ENCODE assay signal across 8 cellular contexts in genomic region chr3:81666502-81667121, GRCh38.
DNase-seq lines count a peak whose midpoint lies in the region; ATAC-seq, FAIRE-seq and TF ChIP-seq lines count a peak whose summit lies in the region.

No MANE protein-coding gene starts in this region.

- POLR2A ChIA-PET in A549 (lab: Yijun Ruan, JAX) (no interaction called here), PC-3 (lab: Charles Lee; ENCODE audit: unreplicated experiment) (no interaction called here)

- H3K9me2 ChIP-seq in PC-3 (replicated peaks; ENCODE audit: low read length) = no peaks in the 10 kb centered on the region

- TF ChIP-seq POLR2A in A549 (IDR thresholded peaks at IDR 0.05; ENCODE audit: low read length) = no peak

- peak in 1 of 2 experiments; percentile 46 for DNase-seq in A549 (ENCODE audit: low read depth in 1 of 2, low spot score in 1 of 2)
- peak; percentile 51 for DNase-seq in PC-3
- peak; percentile 50 for DNase-seq in fibroblast of villous mesenchyme (ENCODE audit: low read depth)
- no peak for DNase-seq in thoracic aorta (ENCODE audit: low spot score)
- DNase-seq in activated CD4-positive, CD25-positive, alpha-beta regulatory T cell treated with anti-CD3 and anti-CD28 coated beads, Interleukin-2, amount 50 U/mL, for 72 hours = no peak
- no peak for DNase-seq in NCI-H1930 (lab: John Stamatoyannopoulos, UW)

- no peak overlapping the region for H3K27ac ChIP-seq in A549
- no peak overlapping the region for H3K27ac ChIP-seq in PC-3 (ENCODE audit: low read length)
- no peak overlapping the region for H3K27ac ChIP-seq in thoracic aorta

- no peaks in the 10 kb centered on the region for H4K20me1 ChIP-seq in PC-3 (ENCODE audit: low read length)

- no peaks in the 10 kb centered on the region for H3K36me3 ChIP-seq in PC-3 (ENCODE audit: low read depth, low read length)
- no peaks in the 10 kb centered on the region for H3K36me3 ChIP-seq in thoracic aorta

- peaks cover 11% of the 10 kb centered on the region; the same call in 1 of the 2 replicates for H3K79me2 ChIP-seq in PC-3 (ENCODE audit: low read length)

- TF ChIP-seq RAD21 in A549 (conservative IDR thresholded peaks at IDR 0.05 in 1 of 2, IDR thresholded peaks at IDR 0.05 in 1 of 2) = peak; percentile 92 to 94

- intact Hi-C loops in PC-3 (cut with micrococcal nuclease) = loop anchor here (1.0 to 5.0 kb wide), 5 partner anchors 76 to 1846 kb away; partner anchors contain the start of gene GBE1

- ATAC-seq in A549 (peak in 1 of 2 experiments; percentile 60; a peak in 2 of 6 replicates), GM18511 (IDR thresholded peaks at IDR 0.05; ENCODE audit: unreplicated experiment) (peak; percentile 56), PC-3 (peak; percentile 62), thoracic aorta (ENCODE audit: insufficient number of reproducible peaks, low FRiP score, low read depth) (no peak), HG02588 (IDR thresholded peaks at IDR 0.05; ENCODE audit: unreplicated experiment) (no peak)

- H3K9ac ChIP-seq in PC-3 (ENCODE audit: low read length) = no peak overlapping the region

- no peak for TF ChIP-seq EP300 in A549 (IDR thresholded peaks at IDR 0.05)

- no peak overlapping the region for H2AFZ ChIP-seq in PC-3 (ENCODE audit: low read length)

- peak; percentile 51 for FAIRE-seq in A549 (lab: Jason Lieb, UNC)

- no peaks in the 10 kb centered on the region for H3F3A ChIP-seq in PC-3 (ENCODE audit: low read length, unreplicated experiment)

- CTCF ChIA-PET in A549 (lab: Yijun Ruan, JAX) (interaction anchor here (0.7 to 1.5 kb wide), 14 partner anchors 9 to 467 kb away, joined by 3 to 7 read pairs (median 3); no protein-coding TSS in a partner anchor), PC-3 (lab: Charles Lee) (no interaction called here)

- H3K27me3 ChIP-seq in PC-3 (ENCODE audit: low read length) (no peaks in the 10 kb centered on the region), thoracic aorta (replicated peaks; ENCODE audit: insufficient read depth) (no peaks in the 10 kb centered on the region)

- TF ChIP-seq CTCF in A549 (IDR thresholded peaks at IDR 0.05) (peak; percentile 87), PC-3 (conservative IDR thresholded peaks at IDR 0.05; ENCODE audit: low read depth, low read length) (peak; percentile 91), fibroblast of villous mesenchyme (IDR thresholded peaks at IDR 0.05; ENCODE audit: insufficient read depth, low read depth, low read length) (peak; percentile 81), thoracic aorta (IDR thresholded peaks at IDR 0.05) (peak; percentile 58)

- H3K4me1 ChIP-seq in A549 = peaks cover 12% of the 10 kb centered on the region; the same call in 2 of the 3 replicates
- H3K4me1 ChIP-seq in PC-3 (ENCODE audit: insufficient read depth, low read length) = no peaks in the 10 kb centered on the region
- H3K4me1 ChIP-seq in thoracic aorta (ENCODE audit: control insufficient read depth in 1 of 2, low read depth in 2 of 2) = peaks cover 6 to 7% of the 10 kb centered on the region in 2 donors

- H3K4me3 ChIP-seq in A549 (no peak overlapping the region), PC-3 (ENCODE audit: low read length) (no peak overlapping the region), fibroblast of villous mesenchyme (ENCODE audit: low read depth, low read length) (no peak overlapping the region), thoracic aorta (no peak overlapping the region)

- no peak overlapping the region for H3K4me2 ChIP-seq in A549
- no peak overlapping the region for H3K4me2 ChIP-seq in PC-3 (ENCODE audit: low read length)

- H3K9me3 ChIP-seq in A549 = no peaks in the 10 kb centered on the region
- no peaks in the 10 kb centered on the region for H3K9me3 ChIP-seq in PC-3 (ENCODE audit: low read length)
- H3K9me3 ChIP-seq in thoracic aorta = no peaks in the 10 kb centered on the region

- no TSS peak for BruUV-seq in PC-3 (replicated peaks; lab: Mats Ljungman, UMichigan)

TF ChIP-seq in A549, 52 proteins besides CTCF, POLR2A, EP300 and RAD21:
- no peak for TF ChIP-seq ZNF302 (CRISPR knock-in tag; IDR thresholded peaks at IDR 0.05)
- no peak for TF ChIP-seq JUNB (IDR thresholded peaks at IDR 0.05)
- TF ChIP-seq EHF (CRISPR knock-in tag; IDR thresholded peaks at IDR 0.05) = no peak
- no peak for TF ChIP-seq RNF2 (IDR thresholded peaks at IDR 0.05; ENCODE audit: borderline replicate concordance, low read depth)
- TF ChIP-seq EHMT2 (IDR thresholded peaks at IDR 0.05; ENCODE audit: low read depth) = no peak
- TF ChIP-seq SMC3 (IDR thresholded peaks at IDR 0.05) = peak; percentile 87
- no peak for TF ChIP-seq HES2 (IDR thresholded peaks at IDR 0.05)

Comparison
In these comparisons a context has a peak if more than half of its experiments do, and no peak if none do; other contexts are left out.
1. ATAC-seq: peak in GM18511 (single experiment) and PC-3 (single experiment); none in thoracic aorta (single experiment) and HG02588 (single experiment).
2. DNase-seq: peak in PC-3 (single experiment) and fibroblast of villous mesenchyme (single experiment); none in thoracic aorta (single experiment), activated CD4-positive, CD25-positive, alpha-beta regulatory T cell treated with anti-CD3 and anti-CD28 coated beads, Interleukin-2, amount 50 U/mL, for 72 hours (single experiment) and NCI-H1930 (0 of 2).
3. Peak in every context shown above with its lines, with median percentiles within 50 percentile points of each other: CTCF ChIP-seq.